In genomic region chr4:7759221-7759620, GRCh38 we compare ENCODE assay signal across 10 cellular contexts.
DNase-seq lines count a peak whose midpoint lies in the region; ATAC-seq and TF ChIP-seq lines count a peak whose summit lies in the region.
"Had no signal": no experiment of that assay in that cellular context is flagged by ENCODE, and none has a peak within 500 bp of the region (broad histone marks: within the 10 kb centered on the region; RNA-seq: fewer than 3 reads in every experiment).

No MANE protein-coding gene starts in this region.

- H3K9me3 Mint-ChIP-seq in activated CD8-positive, alpha-beta memory T cell treated with anti-CD3 and anti-CD28 coated beads, Interleukin-2, amount 10 ng/mL, durations not matched to agents 7 days and 5 days (ENCODE audit: low read depth) = no peaks in the 10 kb centered on the region
- no peaks in the 10 kb centered on the region for H3K9me3 Mint-ChIP-seq in immature natural killer cell

- peak overlapping the region; percentile 36 for H3K4me3 ChIP-seq in Jurkat, Clone E6-1 (ENCODE audit: low read length)
- no peak overlapping the region for H3K4me3 ChIP-seq in foreskin fibroblast (ENCODE audit: low read depth in 1 of 2, low read length in 2 of 2)
- H3K4me3 ChIP-seq: SJSA1 had no signal

- peaks cover 19% of the 10 kb centered on the region for H3K4me1 Mint-ChIP-seq in activated CD8-positive, alpha-beta memory T cell treated with anti-CD3 and anti-CD28 coated beads, Interleukin-2, amount 10 ng/mL, durations not matched to agents 7 days and 5 days
- H3K4me1 Mint-ChIP-seq in immature natural killer cell = peaks cover 19 to 24% of the 10 kb centered on the region in 2 donors

- no peak for TF ChIP-seq CTCF in foreskin fibroblast (IDR thresholded peaks at IDR 0.05; ENCODE audit: low read depth, low read length)

- ATAC-seq in activated CD8-positive, alpha-beta memory T cell treated with anti-CD3 and anti-CD28 coated beads, Interleukin-2, amount 10 ng/mL, durations not matched to agents 7 days and 5 days = peak; percentile 90
- no peak for ATAC-seq in HG02588 (IDR thresholded peaks at IDR 0.05; ENCODE audit: unreplicated experiment)
- no peak for ATAC-seq in HG02571 (IDR thresholded peaks at IDR 0.05; ENCODE audit: unreplicated experiment)
- ATAC-seq: left colon had no signal

- CTCF ChIA-PET in activated CD8-positive, alpha-beta memory T cell treated with anti-CD3 and anti-CD28 coated beads, Interleukin-2, amount 10 ng/mL, durations not matched to agents 7 days and 5 days (lab: Charles Lee) = interaction anchor here (0.9 to 7.7 kb wide), 3 partner anchors 15 to 181 kb away, joined by 3 to 82 read pairs (median 3); partner anchors contain the start of gene AFAP1

- H3K27me3 Mint-ChIP-seq in activated CD8-positive, alpha-beta memory T cell treated with anti-CD3 and anti-CD28 coated beads, Interleukin-2, amount 10 ng/mL, durations not matched to agents 7 days and 5 days = no peaks in the 10 kb centered on the region
- H3K27me3 Mint-ChIP-seq in immature natural killer cell (ENCODE audit: low read depth in 3 of 3) = peaks cover 0 to 4% (median 1%) of the 10 kb centered on the region in 3 donors

- H3K36me3 Mint-ChIP-seq in activated CD8-positive, alpha-beta memory T cell treated with anti-CD3 and anti-CD28 coated beads, Interleukin-2, amount 10 ng/mL, durations not matched to agents 7 days and 5 days = no peaks in the 10 kb centered on the region
- peaks cover 0 to 10% (median 0%) of the 10 kb centered on the region in 3 donors for H3K36me3 Mint-ChIP-seq in immature natural killer cell

- peak overlapping the region; percentile 64 for H3K4me3 Mint-ChIP-seq in activated CD8-positive, alpha-beta memory T cell treated with anti-CD3 and anti-CD28 coated beads, Interleukin-2, amount 10 ng/mL, durations not matched to agents 7 days and 5 days
- H3K4me3 Mint-ChIP-seq in immature natural killer cell = peak overlapping the region; percentile 63 to 88 (median 86)

- DNase-seq in Jurkat, Clone E6-1 (ENCODE audit: low read depth, low spot score) = peak; percentile 66
- DNase-seq in activated CD8-positive, alpha-beta memory T cell treated with anti-CD3 and anti-CD28 coated beads, Interleukin-2, amount 10 ng/mL, durations not matched to agents 7 days and 5 days = peak; percentile 80
- DNase-seq in immature natural killer cell (peak; percentile 43 to 63 (median 49)), foreskin fibroblast (no peak), NCI-H2029 treated with DMSO at 0.1 percent for 48 hours (lab: John Stamatoyannopoulos, UW) (no peak)
- DNase-seq in stimulated activated CD8-positive, alpha-beta memory T cell treated with anti-CD3 and anti-CD28 coated beads, Interleukin-7, amount 100 ng/mL, for 4 hours (ENCODE audit: low read depth in 2 of 2) = peak; percentile 52 to 70
- DNase-seq: left colon had no signal

- peak overlapping the region; percentile 87 for H3K27ac Mint-ChIP-seq in activated CD8-positive, alpha-beta memory T cell treated with anti-CD3 and anti-CD28 coated beads, Interleukin-2, amount 10 ng/mL, durations not matched to agents 7 days and 5 days
- H3K27ac Mint-ChIP-seq in immature natural killer cell = peak overlapping the region; percentile 92 to 96 (median 94)

Comparison
In these comparisons a context has a peak if more than half of its experiments do, and no peak if none do; other contexts are left out.
1. DNase-seq: peak in Jurkat, Clone E6-1 (single experiment), activated CD8-positive, alpha-beta memory T cell treated with anti-CD3 and anti-CD28 coated beads, Interleukin-2, amount 10 ng/mL, durations not matched to agents 7 days and 5 days (single experiment), immature natural killer cell (3 of 3) and stimulated activated CD8-positive, alpha-beta memory T cell treated with anti-CD3 and anti-CD28 coated beads, Interleukin-7, amount 100 ng/mL, for 4 hours (2 of 2); none in foreskin fibroblast (0 of 2) and NCI-H2029 treated with DMSO at 0.1 percent for 48 hours (single experiment).